8 cellular contexts compared by ENCODE assay signal in the genomic region with DNA sequence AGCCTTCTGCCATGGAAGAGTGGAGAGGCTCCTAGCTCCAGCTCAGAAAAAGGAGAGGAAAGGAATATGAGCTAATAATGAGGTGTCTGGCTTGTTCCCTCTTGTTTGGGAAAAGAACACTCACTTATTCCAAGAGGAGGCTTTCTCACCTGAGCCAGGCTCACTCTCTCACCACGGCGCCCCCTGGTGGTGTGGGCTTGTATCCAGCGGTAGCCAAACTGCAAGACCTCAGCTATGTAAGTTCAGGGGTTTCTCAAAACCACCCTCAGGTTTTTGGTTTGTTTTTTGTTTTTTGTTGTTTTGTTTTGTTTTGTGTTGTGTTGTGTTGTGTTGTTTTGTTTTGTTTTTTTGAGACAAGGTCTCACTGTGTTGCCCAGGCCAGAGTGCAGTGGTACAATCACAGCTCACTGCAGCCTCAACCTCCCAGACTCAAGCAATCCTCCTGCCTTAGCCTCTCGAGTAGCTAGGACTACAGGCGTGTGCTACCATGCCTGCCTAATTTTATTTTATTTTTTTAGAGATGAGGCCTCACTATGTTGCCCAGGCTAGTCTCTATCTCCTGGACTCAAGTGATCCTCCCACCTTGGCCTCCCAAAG.
DNase-seq lines count a peak whose midpoint lies in the region; ATAC-seq and TF ChIP-seq lines count a peak whose summit lies in the region.

No MANE protein-coding gene starts in this region.

- H3K4me1 ChIP-seq in CD8-positive, alpha-beta T cell (ENCODE audit: insufficient read depth, low read length): no peaks in the 10 kb centered on the region

- H3K9me3 ChIP-seq in CD8-positive, alpha-beta T cell (ENCODE audit: low read length): no peaks in the 10 kb centered on the region

- no peak overlapping the region for H3K27ac Mint-ChIP-seq in CD8-positive, alpha-beta T cell
- no peak overlapping the region for H3K27ac Mint-ChIP-seq in osteocyte (ENCODE audit: unreplicated experiment)

- no peaks in the 10 kb centered on the region for H3K27me3 ChIP-seq in CD8-positive, alpha-beta T cell (ENCODE audit: insufficient read depth, low read length)

- no peaks in the 10 kb centered on the region for H3K4me1 Mint-ChIP-seq in CD8-positive, alpha-beta T cell (ENCODE audit: low read depth)
- no peaks in the 10 kb centered on the region for H3K4me1 Mint-ChIP-seq in osteocyte (ENCODE audit: unreplicated experiment)

- intact Hi-C loops in CD8-positive, alpha-beta T cell (cut with DNase I, micrococcal nuclease): loop anchor here (1.0 to 10.0 kb wide), 4 partner anchors 313 to 725 kb away; no protein-coding TSS in a partner anchor

- H3K36me3 ChIP-seq in CD8-positive, alpha-beta T cell (ENCODE audit: insufficient read depth, low read length): no peaks in the 10 kb centered on the region

- H3K36me3 Mint-ChIP-seq in CD8-positive, alpha-beta T cell: no peaks in the 10 kb centered on the region
- no peaks in the 10 kb centered on the region for H3K36me3 Mint-ChIP-seq in osteocyte (ENCODE audit: unreplicated experiment)

- CTCF ChIA-PET in CD8-positive, alpha-beta T cell (lab: Charles Lee): interaction anchor here (0.7 to 3.2 kb wide), 24 partner anchors 10 to 339 kb away, joined by 3 to 29 read pairs (median 4); no protein-coding TSS in a partner anchor

- no peak overlapping the region for H3K27ac ChIP-seq in CD8-positive, alpha-beta T cell (ENCODE audit: low read depth, low read length)

- peaks cover 11% of the 10 kb centered on the region for H3K27me3 Mint-ChIP-seq in CD8-positive, alpha-beta T cell (ENCODE audit: low read depth)
- peaks cover 7% of the 10 kb centered on the region for H3K27me3 Mint-ChIP-seq in osteocyte (ENCODE audit: unreplicated experiment)

- peak; percentile 70 for TF ChIP-seq CTCF in CD8-positive, alpha-beta T cell (IDR thresholded peaks at IDR 0.05)
- TF ChIP-seq CTCF in fibroblast of mammary gland (conservative IDR thresholded peaks at IDR 0.05; ENCODE audit: control insufficient read depth, insufficient read depth, low read depth, low read length): peak; percentile 60
- TF ChIP-seq CTCF in osteocyte (IDR thresholded peaks at IDR 0.05): peak; percentile 76

- H3K4me3 ChIP-seq in CD8-positive, alpha-beta T cell (ENCODE audit: low read depth, low read length): no peak overlapping the region
- H3K4me3 ChIP-seq in fibroblast of mammary gland (ENCODE audit: control insufficient read depth, low read depth, low read length): no peak overlapping the region

- peaks cover 2% of the 10 kb centered on the region for H3K9me3 Mint-ChIP-seq in CD8-positive, alpha-beta T cell
- no peaks in the 10 kb centered on the region for H3K9me3 Mint-ChIP-seq in osteocyte (ENCODE audit: unreplicated experiment)

- H3K4me3 Mint-ChIP-seq in CD8-positive, alpha-beta T cell: no peak overlapping the region
- no peak overlapping the region for H3K4me3 Mint-ChIP-seq in osteocyte (ENCODE audit: unreplicated experiment)

- DNase-seq in CD8-positive, alpha-beta T cell: peak; percentile 40 to 80 (median 66)
- peak; percentile 10 for DNase-seq in HCEC 1CT
- peak; percentile 48 to 58 for DNase-seq in NOMO-1 (lab: John Stamatoyannopoulos, UW; ENCODE audit: unreplicated experiment in 2 of 2)
- DNase-seq in activated T-cell treated with anti-CD3 and anti-CD28 coated beads, Interleukin-2, amount 50 U/mL, for 1 hour: peak; percentile 68
- peak; percentile 24 for DNase-seq in fibroblast of mammary gland (ENCODE audit: low read depth)
- DNase-seq in osteocyte (ENCODE audit: extremely low spot score, unreplicated experiment): no peak
- DNase-seq in ureter (ENCODE audit: low spot score): peak; percentile 62
- no peak for DNase-seq in cerebellum (ENCODE audit: low spot score)

- POLR2A ChIA-PET in CD8-positive, alpha-beta T cell (lab: Charles Lee): no interaction called here

- no peak for ATAC-seq in CD8-positive, alpha-beta T cell

Comparison
In these comparisons a context has a peak if more than half of its experiments do, and no peak if none do; other contexts are left out.
1. DNase-seq: peak in CD8-positive, alpha-beta T cell (7 of 7), HCEC 1CT (single experiment), NOMO-1 (2 of 2), activated T-cell treated with anti-CD3 and anti-CD28 coated beads, Interleukin-2, amount 50 U/mL, for 1 hour (single experiment), fibroblast of mammary gland (single experiment) and ureter (single experiment); none in osteocyte (single experiment) and cerebellum (single experiment).
2. Peak in every context shown above with its lines, with median percentiles within 50 percentile points of each other: CTCF ChIP-seq.